Comparison of ENCODE assay signal across 2 cellular contexts in genomic region chr1:176682830-176683229, GRCh38.
A peak's percentile ranks its signal among the peaks of the same experiment; 100 is the strongest.
TF ChIP-seq lines count a peak whose summit lies in the region.

No MANE protein-coding gene starts in this region.

TF ChIP-seq in HEK293, 187 proteins besides CTCF, POLR2A, EP300 and RAD21 (continued from another document and continues in another):
- TF ChIP-seq ZNF518A (tag by site-specific recombination; conservative IDR thresholded peaks at IDR 0.05; ENCODE audit: low read depth) (peak; percentile 79), ZNF426 (tag by site-specific recombination; IDR thresholded peaks at IDR 0.05) (peak; percentile 73), ZNF623 (tag by site-specific recombination; IDR thresholded peaks at IDR 0.05) (peak; percentile 44; the same call in 1 of the 2 replicates), PRDM6 (tag by site-specific recombination; IDR thresholded peaks at IDR 0.05) (no peak), OVOL3 (tag by site-specific recombination; IDR thresholded peaks at IDR 0.05) (no peak), ZNF776 (tag by site-specific recombination; IDR thresholded peaks at IDR 0.05; ENCODE audit: borderline replicate concordance) (no peak), ZBTB8A (tag by site-specific recombination; IDR thresholded peaks at IDR 0.05) (peak; percentile 53), ZBTB44 (tag by site-specific recombination; IDR thresholded peaks at IDR 0.05) (no peak), ZNF560 (tag by site-specific recombination; IDR thresholded peaks at IDR 0.05; ENCODE audit: borderline replicate concordance) (0 out of 2 replicates have a peak, but pooled peaks have one; percentile 22), ZNF433 (tag by site-specific recombination; IDR thresholded peaks at IDR 0.05; ENCODE audit: low read depth) (peak; percentile 40; the same call in 1 of the 2 replicates), ZNF394 (tag by site-specific recombination; IDR thresholded peaks at IDR 0.05; ENCODE audit: borderline replicate concordance) (peak; percentile 77; the same call in 1 of the 2 replicates), ZNF223 (tag by site-specific recombination; IDR thresholded peaks at IDR 0.05) (no peak), ZNF639 (tag by site-specific recombination; IDR thresholded peaks at IDR 0.05) (no peak), ZNF529 (tag by site-specific recombination; IDR thresholded peaks at IDR 0.05; ENCODE audit: insufficient replicate concordance) (no peak), ZNF555 (tag by site-specific recombination; conservative IDR thresholded peaks at IDR 0.05) (peak; percentile 82)

TF ChIP-seq in GM23338, 12 proteins besides CTCF, POLR2A, EP300 and RAD21 (continued from another document):
- TF ChIP-seq ZNF462 (CRISPR knock-in tag; IDR thresholded peaks at IDR 0.05) (no peak), POLR2AphosphoS5 (IDR thresholded peaks at IDR 0.05; ENCODE audit: low read depth) (no peak), ZNF331 (CRISPR knock-in tag; IDR thresholded peaks at IDR 0.05; ENCODE audit: low read depth) (no peak), CREB1 (CRISPR knock-in tag; IDR thresholded peaks at IDR 0.05; ENCODE audit: low read depth) (no peak), REST (IDR thresholded peaks at IDR 0.05; ENCODE audit: unreplicated experiment) (no peak), ETS1 (IDR thresholded peaks at IDR 0.05) (no peak), JUNB (IDR thresholded peaks at IDR 0.05; ENCODE audit: unreplicated experiment) (no peak), EZH2 (IDR thresholded peaks at IDR 0.05; ENCODE audit: low read depth, unreplicated experiment) (no peak)
